ENCODE assay signal across 14 cellular contexts in genomic region chr1:87428883-87429282, GRCh38.
DNase-seq lines count a peak whose midpoint lies in the region; ATAC-seq and TF ChIP-seq lines count a peak whose summit lies in the region.
"Had no signal": no experiment of that assay in that cellular context is flagged by ENCODE, and none has a peak within 500 bp of the region (broad histone marks: within the 10 kb centered on the region; RNA-seq: fewer than 3 reads in every experiment).

No MANE protein-coding gene starts in this region.

- H3K36me3 ChIP-seq in iPS-18a (ENCODE audit: control insufficient read depth, low read depth, low read length) = no peaks in the 10 kb centered on the region

- H3K4me3 ChIP-seq in iPS-18a (ENCODE audit: low read length) = peak overlapping the region; percentile 10
- H3K4me3 ChIP-seq: GM12878, K562 had no signal

- H3K36me3 Mint-ChIP-seq in H9 (ENCODE audit: insufficient read depth in 1 of 3, low read depth in 3 of 3) = peaks cover 4 to 11% (median 8%) of the 10 kb centered on the region in 3 experiments; a peak in 4 of 7 replicates
- peaks cover 13% of the 10 kb centered on the region for H3K36me3 Mint-ChIP-seq in WTC11
- H3K36me3 Mint-ChIP-seq: CD14-positive monocyte; CD8-positive, alpha-beta T cell had no signal

- no CpG with 5 or more reads among the region's 8 CpGs for WGBS in H9 (ENCODE audit: extremely low coverage, insufficient read length, low lambda C conversion rate)

- DNase-seq in H9 (no peak), WTC11 (ENCODE audit: low spot score) (no peak), retina (peak; percentile 15), Ammon's horn (ENCODE audit: low spot score) (no peak), NCI-H1092 treated with DMSO at 0.1 percent for 48 hours (lab: John Stamatoyannopoulos, UW) (no peak), T1000 (lab: John Stamatoyannopoulos, UW) (no peak)
- DNase-seq: Caco-2; CD8-positive, alpha-beta T cell; DMS53; H7 had no signal

- H3K9me3 Mint-ChIP-seq in H9 (peaks cover 3 to 6% of the 10 kb centered on the region in 2 experiments; a peak in 2 of 5 replicates), WTC11 (peaks cover 15% of the 10 kb centered on the region)
- H3K9me3 Mint-ChIP-seq: CD8-positive, alpha-beta T cell had no signal

- H3K27ac ChIP-seq in H9 (ENCODE audit: insufficient read length, low read depth, low read length) = no peak overlapping the region
- no peak overlapping the region for H3K27ac ChIP-seq in iPS-18a (ENCODE audit: low read length)

- no peak overlapping the region for H2AK5ac ChIP-seq in H9 (ENCODE audit: insufficient read length, low read length)

- no peak overlapping the region for H3T11ph ChIP-seq in H9 (ENCODE audit: low read length)

- no peaks in the 10 kb centered on the region for H3K23me2 ChIP-seq in H9 (ENCODE audit: insufficient read length, low read depth, low read length, poor library complexity, severe bottlenecking)

- H2BK5ac ChIP-seq in H9 (ENCODE audit: insufficient read length, low read length) = no peak overlapping the region

- H3K18ac ChIP-seq in H9 (ENCODE audit: insufficient read length, low read depth, low read length) = no peak overlapping the region

- H3K27me3 Mint-ChIP-seq in H9 (ENCODE audit: low read depth) (no peaks in the 10 kb centered on the region), WTC11 (ENCODE audit: low read depth) (no peaks in the 10 kb centered on the region)

- H3K9me3 ChIP-seq in H9 (ENCODE audit: control insufficient read depth, low read depth, low read length) (no peaks in the 10 kb centered on the region), iPS-18a (ENCODE audit: control insufficient read depth, low read depth, low read length) (no peaks in the 10 kb centered on the region)
- H3K9me3 ChIP-seq: Caco-2 had no signal

- no peak overlapping the region for H3K4ac ChIP-seq in H9 (ENCODE audit: low read depth, low read length)

- H3K4me1 ChIP-seq in H9 (ENCODE audit: insufficient read depth, low read length) = peaks cover 7% of the 10 kb centered on the region; the same call in 1 of the 2 replicates
- peaks cover 20% of the 10 kb centered on the region for H3K4me1 ChIP-seq in iPS-18a (ENCODE audit: control insufficient read depth, low read depth, low read length)
- H3K4me1 ChIP-seq: Caco-2 had no signal

- no peak for TF ChIP-seq CTCF in H9 (conservative IDR thresholded peaks at IDR 0.05)
- no peak for TF ChIP-seq CTCF in WTC11 (IDR thresholded peaks at IDR 0.05)

- no peak overlapping the region for H2BK15ac ChIP-seq in H9 (ENCODE audit: low read depth, low read length)

- peak overlapping the region in 2 of 3 experiments; percentile 18 to 92; a peak in 5 of 7 replicates for H3K27ac Mint-ChIP-seq in H9
- H3K27ac Mint-ChIP-seq in WTC11 = 0 out of 2 replicates have a peak overlapping the region, but pooled peaks have one; percentile 31
- H3K27ac Mint-ChIP-seq: CD8-positive, alpha-beta T cell had no signal

- H4K5ac ChIP-seq in H9 (ENCODE audit: insufficient read length, low read depth, low read length) = no peak overlapping the region

- POLR2A ChIA-PET in WTC11 (lab: Charles Lee) = no interaction called here

- no peak overlapping the region for H2BK12ac ChIP-seq in H9 (ENCODE audit: insufficient read length, low read depth, low read length)

- H3K4me1 Mint-ChIP-seq in H9 = peaks cover 27 to 29% of the 10 kb centered on the region in 2 experiments
- H3K4me1 Mint-ChIP-seq in WTC11 = peaks cover 36% of the 10 kb centered on the region

- H4K91ac ChIP-seq in H9 (ENCODE audit: insufficient read length, low read depth, low read length) = no peak overlapping the region

- H2AFZ ChIP-seq in H9 (ENCODE audit: low read length) = no peak overlapping the region

- H3K56ac ChIP-seq in H9 (ENCODE audit: insufficient read length, low read depth, low read length) = no peak overlapping the region

- H4K20me1 ChIP-seq in H9 (ENCODE audit: control insufficient read depth, insufficient read depth, insufficient read length) = no peaks in the 10 kb centered on the region

- H3K79me2 ChIP-seq in H9 (ENCODE audit: insufficient read depth, low read length) = no peaks in the 10 kb centered on the region

- H2BK120ac ChIP-seq in H9 (ENCODE audit: low read depth, low read length, poor library complexity, severe bottlenecking) = no peak overlapping the region

- H3K4me3 Mint-ChIP-seq in H9 (peak overlapping the region in 1 of 2 experiments; percentile 24; a peak in 1 of 5 replicates), WTC11 (peak overlapping the region; percentile 10)
- H3K4me3 Mint-ChIP-seq: CD14-positive monocyte; CD8-positive, alpha-beta T cell had no signal

- no peak overlapping the region for H3K14ac ChIP-seq in H9 (ENCODE audit: insufficient read depth, low read length)

- CTCF ChIA-PET in WTC11 (lab: Charles Lee) = interaction anchor here (1.4 kb wide), 1 partner anchor 92 kb away, joined by 3 read pairs; no protein-coding TSS in a partner anchor

- no peak overlapping the region for H3K4me2 ChIP-seq in H9 (ENCODE audit: insufficient read depth, insufficient read length, low read length)

- H4K8ac ChIP-seq in H9 (replicated peaks; ENCODE audit: insufficient read length, low read depth, low read length) = no peak overlapping the region

- H3K79me1 ChIP-seq in H9 (ENCODE audit: insufficient read depth, low read depth, low read length, poor library complexity, severe bottlenecking) = no peaks in the 10 kb centered on the region

- no peak overlapping the region for H3K9ac ChIP-seq in H9 (ENCODE audit: extremely low read depth, insufficient read length, low read length)
- H3K9ac ChIP-seq in iPS-18a (ENCODE audit: low read length) = peak overlapping the region; percentile 33

- H2BK20ac ChIP-seq in H9 (ENCODE audit: low read depth, low read length, poor library complexity, severe bottlenecking) = no peak overlapping the region

- no peaks in the 10 kb centered on the region for H3K27me3 ChIP-seq in H9 (ENCODE audit: insufficient read depth, low read length)
- H3K27me3 ChIP-seq in iPS-18a (ENCODE audit: control insufficient read depth, insufficient read depth, low read length) = no peaks in the 10 kb centered on the region

- ATAC-seq in WTC11 = peak; percentile 40
- ATAC-seq: CD8-positive, alpha-beta T cell; GM12878; K562 had no signal

- H3K23ac ChIP-seq in H9 (ENCODE audit: insufficient read length, low read depth, low read length) = no peak overlapping the region

TF ChIP-seq in WTC11, 78 proteins besides CTCF, POLR2A, EP300 and RAD21 (continues in another document):
- no peak for TF ChIP-seq CDX4 (CRISPR knock-in tag; IDR thresholded peaks at IDR 0.05; ENCODE audit: borderline replicate concordance)
- no peak for TF ChIP-seq E2F5 (CRISPR knock-in tag; IDR thresholded peaks at IDR 0.05)
- no peak for TF ChIP-seq ERG (CRISPR knock-in tag; IDR thresholded peaks at IDR 0.05)
- no peak for TF ChIP-seq JUN (CRISPR knock-in tag; IDR thresholded peaks at IDR 0.05)
- no peak for TF ChIP-seq ZNF532 (CRISPR knock-in tag; IDR thresholded peaks at IDR 0.05; ENCODE audit: borderline replicate concordance)
